20 cellular contexts compared by ENCODE assay signal in genomic region chr5:64807505-64807904, GRCh38. TPM values are rescaled to one million over a fixed set of nuclear protein-coding genes. Genes with fewer than 3 reads are reported as not detected.
DNase-seq lines count a peak whose midpoint lies in the region; ATAC-seq, FAIRE-seq and TF ChIP-seq lines count a peak whose summit lies in the region.
"Had no signal": no experiment of that assay in that cellular context is flagged by ENCODE, and none has a peak within 500 bp of the region (broad histone marks: within the 10 kb centered on the region; RNA-seq: fewer than 3 reads in every experiment).

No MANE protein-coding gene starts in this region.

- H3K4me1 ChIP-seq in cardiac muscle cell (ENCODE audit: low read depth) (peaks cover 9% of the 10 kb centered on the region), left lung (no peaks in the 10 kb centered on the region), urinary bladder (ENCODE audit: insufficient read depth) (no peaks in the 10 kb centered on the region)
- H3K4me1 ChIP-seq: A549; BLaER1 treated with 17β-estradiol and CSF1 and Interleukin-3, amounts not matched to agents 10 nM and 100 nM had no signal

- no peak for FAIRE-seq in bronchial epithelial cell (lab: Jason Lieb, UNC)
- FAIRE-seq: A549 had no signal

- H3K36me3 ChIP-seq in cardiac muscle cell (peaks cover 9% of the 10 kb centered on the region), bronchial epithelial cell (ENCODE audit: control insufficient read depth, insufficient read depth, low read length) (no peaks in the 10 kb centered on the region), left lung (peaks cover 0 to 26% of the 10 kb centered on the region in 2 donors), urinary bladder (ENCODE audit: insufficient read depth) (peaks cover 5% of the 10 kb centered on the region), brain microvascular endothelial cell (replicated peaks) (peaks cover 3% of the 10 kb centered on the region)

- H3K9me3 ChIP-seq in cardiac muscle cell (ENCODE audit: low read depth) (no peaks in the 10 kb centered on the region), left lung (no peaks in the 10 kb centered on the region)
- H3K9me3 ChIP-seq: A549; BLaER1 treated with 17β-estradiol and CSF1 and Interleukin-3, amounts not matched to agents 10 nM and 100 nM had no signal

- DNase-seq in cardiac muscle cell (ENCODE audit: low read depth in 1 of 2, low spot score in 1 of 2) (no peak), left cardiac atrium (no peak), bronchial epithelial cell (ENCODE audit: low read depth) (peak; percentile 79), left lung (no peak), brain microvascular endothelial cell (no peak), cardiac septum (ENCODE audit: low spot score) (no peak), NCI-H446 treated with DMSO at 0.1 percent for 48 hours (lab: John Stamatoyannopoulos, UW) (no peak)
- DNase-seq: activated CD4-positive, alpha-beta T cell treated with anti-CD3 and anti-CD28 coated beads for 4 hours; activated CD8-positive, alpha-beta memory T cell treated with anti-CD3 and anti-CD28 coated beads, Interleukin-2, amount 10 ng/mL, durations not matched to agents 7 days and 5 days; activated effector memory CD4-positive, alpha-beta T cell treated with anti-CD3 and anti-CD28 coated beads, Interleukin-2, amount 50 U/mL, for 16 hours; effector memory CD4-positive, alpha-beta T cell; islet precursor cell; NCI-H1105; NCI-H2107; NCI-H526 treated with DMSO at 0.1 percent for 48 hours had no signal

- intact Hi-C loops in left cardiac atrium (cut with DNase I) (no loop called here), left lung (cut with DNase I) (loop anchor here in 1 of 2 donors (5.0 kb wide), 1 partner anchor 675 kb away; the partner anchor contains the start of gene ADAMTS6), cardiac septum (cut with DNase I) (no loop called here)

- H3K4me3 ChIP-seq in cardiac muscle cell (no peak overlapping the region), bronchial epithelial cell (ENCODE audit: low read depth, low read length) (no peak overlapping the region), left lung (no peak overlapping the region), urinary bladder (ENCODE audit: low read depth, low read length) (no peak overlapping the region), brain microvascular endothelial cell (ENCODE audit: low read depth, low read length) (no peak overlapping the region)
- H3K4me3 ChIP-seq: A549; BLaER1 treated with 17β-estradiol and CSF1 and Interleukin-3, amounts not matched to agents 10 nM and 100 nM; smooth muscle cell had no signal

- ATAC-seq in left cardiac atrium (no peak), left lung (peak; percentile 95)
- ATAC-seq: A549; activated CD8-positive, alpha-beta memory T cell treated with anti-CD3 and anti-CD28 coated beads, Interleukin-2, amount 10 ng/mL, durations not matched to agents 7 days and 5 days; Right ventricle myocardium inferior had no signal

- TF ChIP-seq CTCF in cardiac muscle cell (IDR thresholded peaks at IDR 0.05; ENCODE audit: low read depth, low read length), result no peak
- no peak for TF ChIP-seq CTCF in bronchial epithelial cell (IDR thresholded peaks at IDR 0.05; ENCODE audit: insufficient read depth, low read length, severe bottlenecking)
- TF ChIP-seq CTCF in left lung (IDR thresholded peaks at IDR 0.05), result no peak
- TF ChIP-seq CTCF in brain microvascular endothelial cell (IDR thresholded peaks at IDR 0.05; ENCODE audit: low read depth, low read length, missing control alignments), result no peak

- H3K27ac ChIP-seq in cardiac muscle cell (peak overlapping the region; percentile 56), left lung (peak overlapping the region; percentile 24 to 61), urinary bladder (ENCODE audit: low read depth) (peak overlapping the region; percentile 38), brain microvascular endothelial cell (no peak overlapping the region)
- H3K27ac ChIP-seq: A549; BLaER1 treated with 17β-estradiol and CSF1 and Interleukin-3, amounts not matched to agents 10 nM and 100 nM had no signal

- in situ Hi-C loops in brain microvascular endothelial cell (cut with HindIII; ENCODE audit: low pct_ligation_motif_present, low sequenced_read_pairs), result no loop called here

- WGBS in urinary bladder, result 63% methylated on average over 6 of the region's 6 CpGs

- H3K27me3 ChIP-seq in cardiac muscle cell (no peaks in the 10 kb centered on the region), bronchial epithelial cell (ENCODE audit: control insufficient read depth, insufficient read depth, low read length) (no peaks in the 10 kb centered on the region), left lung (no peaks in the 10 kb centered on the region), brain microvascular endothelial cell (replicated peaks) (no peaks in the 10 kb centered on the region)
- H3K27me3 ChIP-seq: BLaER1 treated with 17β-estradiol and CSF1 and Interleukin-3, amounts not matched to agents 10 nM and 100 nM had no signal

RNA-seq across cellular contexts. Expression of gene CWC27, which starts 38.8 kb away (rescaled TPM):
- total RNA-seq in cardiac muscle cell (12.2 and 16.3 TPM in 2 replicates), left cardiac atrium (10 to 100 TPM; 20.2 to 22.3 TPM), bronchial epithelial cell (24.7 and 29.8 TPM in 2 replicates), left lung (10 to 100 TPM; 14.3 to 16.4 TPM), urinary bladder (21.8 TPM), cardiac septum (19.9 TPM)
- polyA plus RNA-seq in cardiac muscle cell (50.6 and 51.6 TPM in 2 replicates), urinary bladder (16.4 TPM)

RNA-seq across cellular contexts. Expression of gene SREK1IP1, which starts 39.0 kb away (rescaled TPM):
- 2.3 and 4.9 TPM in 2 replicates for total RNA-seq in cardiac muscle cell
- polyA plus RNA-seq in cardiac muscle cell, result 22.4 and 26.8 TPM in 2 replicates
- total RNA-seq in left cardiac atrium, result 10 to 100 TPM; 12.7 to 12.9 TPM
- total RNA-seq in bronchial epithelial cell, result 21.9 and 26.5 TPM in 2 replicates
- 10 to 100 TPM; 17.1 to 18.2 TPM for total RNA-seq in left lung
- total RNA-seq in urinary bladder, result 25.6 TPM
- 9.7 TPM for polyA plus RNA-seq in urinary bladder
- 10.2 TPM for total RNA-seq in cardiac septum
